Comparison of ENCODE assay signal across 1 cellular context in genomic region chr14:74608959-74609611, GRCh38.
TF ChIP-seq lines count a peak whose summit lies in the region.

No MANE protein-coding gene starts in this region.

TF ChIP-seq in HepG2, 621 proteins besides CTCF, POLR2A, EP300 and RAD21 (continued from another document):
- peak; percentile 49 for TF ChIP-seq ZNF574 (CRISPR knock-in tag; IDR thresholded peaks at IDR 0.05)
- TF ChIP-seq PAF1 (CRISPR knock-in tag; IDR thresholded peaks at IDR 0.05): no peak
- no peak for TF ChIP-seq POGZ (CRISPR knock-in tag; IDR thresholded peaks at IDR 0.05)
- TF ChIP-seq ZNF253 (CRISPR knock-in tag; IDR thresholded peaks at IDR 0.05; ENCODE audit: borderline replicate concordance): no peak
- TF ChIP-seq SPEN (CRISPR knock-in tag; IDR thresholded peaks at IDR 0.05; ENCODE audit: low read depth): 0 out of 2 replicates have a peak, but pooled peaks have one; percentile 18
- no peak for TF ChIP-seq AKAP8 (CRISPR knock-in tag; IDR thresholded peaks at IDR 0.05)
- no peak for TF ChIP-seq KLF16 (CRISPR knock-in tag; IDR thresholded peaks at IDR 0.05)
- no peak for TF ChIP-seq KLF13 (CRISPR knock-in tag; IDR thresholded peaks at IDR 0.05)
- TF ChIP-seq ARNT2 (CRISPR knock-in tag; IDR thresholded peaks at IDR 0.05; ENCODE audit: low read depth): no peak
- peak; percentile 93 for TF ChIP-seq ZNF3 (CRISPR knock-in tag; IDR thresholded peaks at IDR 0.05)
- 0 out of 2 replicates have a peak, but pooled peaks have one; percentile 55 for TF ChIP-seq MEIS1 (CRISPR knock-in tag; IDR thresholded peaks at IDR 0.05; ENCODE audit: borderline replicate concordance)
- TF ChIP-seq RBAK (CRISPR knock-in tag; IDR thresholded peaks at IDR 0.05): no peak
- no peak for TF ChIP-seq ZBTB1 (CRISPR knock-in tag; IDR thresholded peaks at IDR 0.05; ENCODE audit: borderline replicate concordance)
- TF ChIP-seq MAX (IDR thresholded peaks at IDR 0.05): no peak
- TF ChIP-seq MAZ (IDR thresholded peaks at IDR 0.05; ENCODE audit: borderline replicate concordance, low read depth, low read length): no peak
- no peak for TF ChIP-seq MAZ (CRISPR knock-in tag; IDR thresholded peaks at IDR 0.05; ENCODE audit: low read depth)
- 0 out of 2 replicates have a peak, but pooled peaks have one; percentile 23 for TF ChIP-seq THAP11 (CRISPR knock-in tag; IDR thresholded peaks at IDR 0.05)
- TF ChIP-seq DBP (CRISPR knock-in tag; IDR thresholded peaks at IDR 0.05; ENCODE audit: not compliant biosample characterization): no peak
- TF ChIP-seq KDM2A (CRISPR knock-in tag; IDR thresholded peaks at IDR 0.05; ENCODE audit: borderline replicate concordance, low read depth): 0 out of 2 replicates have a peak, but pooled peaks have one; percentile 43
- 0 out of 2 replicates have a peak, but pooled peaks have one; percentile 14 for TF ChIP-seq PAXIP1 (CRISPR knock-in tag; conservative IDR thresholded peaks at IDR 0.05)
- no peak for TF ChIP-seq GABPA (IDR thresholded peaks at IDR 0.05; ENCODE audit: low read depth, low read length)
- 0 out of 2 replicates have a peak, but pooled peaks have one; percentile 11 for TF ChIP-seq GABPA (CRISPR knock-in tag; IDR thresholded peaks at IDR 0.05; ENCODE audit: low read depth)
- no peak for TF ChIP-seq TBX3 (IDR thresholded peaks at IDR 0.05; ENCODE audit: borderline replicate concordance)
- peak; percentile 28; the same call in 1 of the 2 replicates for TF ChIP-seq HIC2 (CRISPR knock-in tag; IDR thresholded peaks at IDR 0.05; ENCODE audit: low read depth)
- no peak for TF ChIP-seq ZNF430 (CRISPR knock-in tag; IDR thresholded peaks at IDR 0.05)
- TF ChIP-seq SALL1 (CRISPR knock-in tag; IDR thresholded peaks at IDR 0.05): peak; percentile 27; the same call in 1 of the 2 replicates
- TF ChIP-seq ZNF335 (CRISPR knock-in tag; IDR thresholded peaks at IDR 0.05): no peak
- no peak for TF ChIP-seq SKIL (CRISPR knock-in tag; IDR thresholded peaks at IDR 0.05; ENCODE audit: borderline replicate concordance)
- no peak for TF ChIP-seq ZNF530 (CRISPR knock-in tag; IDR thresholded peaks at IDR 0.05; ENCODE audit: low read depth)
- TF ChIP-seq ZNF34 (CRISPR knock-in tag; IDR thresholded peaks at IDR 0.05; ENCODE audit: borderline replicate concordance): no peak
- TF ChIP-seq KIAA2018 (CRISPR knock-in tag; IDR thresholded peaks at IDR 0.05; ENCODE audit: borderline replicate concordance): no peak
- peak; percentile 93 for TF ChIP-seq STAG1 (CRISPR knock-in tag; IDR thresholded peaks at IDR 0.05)
- TF ChIP-seq USF2 (IDR thresholded peaks at IDR 0.05; ENCODE audit: low read depth, low read length): peak; percentile 40
- peak; percentile 56; the same call in 1 of the 2 replicates for TF ChIP-seq USF2 (CRISPR knock-in tag; IDR thresholded peaks at IDR 0.05; ENCODE audit: borderline replicate concordance)
- peak; percentile 18; the same call in 1 of the 2 replicates for TF ChIP-seq HOXA3 (CRISPR knock-in tag; IDR thresholded peaks at IDR 0.05)
- no peak for TF ChIP-seq SOX6 (IDR thresholded peaks at IDR 0.05)
- TF ChIP-seq SOX6 (CRISPR knock-in tag; IDR thresholded peaks at IDR 0.05): peak; percentile 59
